Comparison of ENCODE assay signal across 17 cellular contexts in the genomic region with DNA sequence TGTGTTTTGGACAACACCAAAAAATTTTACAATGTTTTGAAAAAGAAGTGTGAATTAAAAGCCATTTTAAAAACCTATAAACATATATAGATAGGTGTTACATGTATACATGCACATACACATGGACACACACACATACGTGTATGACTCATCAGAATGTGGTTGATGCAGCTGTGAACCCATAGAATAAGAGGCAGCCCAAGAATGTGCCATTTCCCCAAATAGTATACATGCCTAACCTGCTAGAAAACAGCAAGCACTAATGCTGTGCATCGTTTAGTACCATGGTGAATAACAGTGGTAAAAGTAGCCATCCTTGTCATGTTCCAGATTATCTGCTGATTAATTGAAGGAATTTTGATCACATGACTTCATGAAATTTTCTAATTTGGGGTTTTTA.
"Had no signal": no experiment of that assay in that cellular context is flagged by ENCODE, and none has a peak within 500 bp of the region (broad histone marks: within the 10 kb centered on the region; RNA-seq: fewer than 3 reads in every experiment).

No MANE protein-coding gene starts in this region.

- DNase-seq: activated CD4-positive, alpha-beta T cell treated with anti-CD3 and anti-CD28 coated beads for 1 hour; activated CD4-positive, alpha-beta T cell treated with anti-CD3 and anti-CD28 coated beads, Interleukin-2, amount 50 U/mL, for 4 hours; activated naive CD4-positive, alpha-beta T cell treated with Interleukin-2 at 50 U/mL for 16 hours; aorta; dermis blood vessel endothelial cell; effector memory CD8-positive, alpha-beta T cell; kidney; left lung; mucosa of descending colon; naive thymus-derived CD4-positive, alpha-beta T cell; ovary; right lobe of liver; T1000 had no signal

- H3K36me3 Mint-ChIP-seq: naive thymus-derived CD4-positive, alpha-beta T cell had no signal

- ATAC-seq: activated T-helper 17 cell treated with anti-CD3 and anti-CD28 coated beads, Interleukin-2, amount 50 U/mL, for 72 hours; effector memory CD8-positive, alpha-beta T cell; gastroesophageal sphincter; left lung; mucosa of descending colon; naive thymus-derived CD4-positive, alpha-beta T cell; right lobe of liver had no signal

- H3K9me3 Mint-ChIP-seq: activated T-helper 17 cell treated with anti-CD3 and anti-CD28 coated beads, Interleukin-2, amount 50 U/mL, for 72 hours; effector memory CD8-positive, alpha-beta T cell had no signal

- H3K4me3 Mint-ChIP-seq: activated T-helper 17 cell treated with anti-CD3 and anti-CD28 coated beads, Interleukin-2, amount 50 U/mL, for 72 hours; effector memory CD8-positive, alpha-beta T cell; naive thymus-derived CD4-positive, alpha-beta T cell had no signal

- H3K4me3 ChIP-seq: gastroesophageal sphincter, left lung, mucosa of descending colon, ovary, right lobe of liver, thoracic aorta had no signal

- H3K4me1 ChIP-seq: gastroesophageal sphincter, left lung, right lobe of liver had no signal

- H3K4me1 Mint-ChIP-seq: activated T-helper 17 cell treated with anti-CD3 and anti-CD28 coated beads, Interleukin-2, amount 50 U/mL, for 72 hours; naive thymus-derived CD4-positive, alpha-beta T cell had no signal

- H3K9me3 ChIP-seq: gastroesophageal sphincter, left lung, mucosa of descending colon, ovary, right lobe of liver, thoracic aorta had no signal

- H3K36me3 ChIP-seq: gastroesophageal sphincter, left lung, ovary, right lobe of liver, thoracic aorta had no signal

- H3K27me3 Mint-ChIP-seq: activated T-helper 17 cell treated with anti-CD3 and anti-CD28 coated beads, Interleukin-2, amount 50 U/mL, for 72 hours; effector memory CD8-positive, alpha-beta T cell; naive thymus-derived CD4-positive, alpha-beta T cell had no signal

- H3K27ac ChIP-seq: gastroesophageal sphincter, left lung, ovary, right lobe of liver, thoracic aorta, VCaP had no signal

- H3K27me3 ChIP-seq: gastroesophageal sphincter, left lung, ovary, right lobe of liver had no signal

- H3K27ac Mint-ChIP-seq: activated T-helper 17 cell treated with anti-CD3 and anti-CD28 coated beads, Interleukin-2, amount 50 U/mL, for 72 hours; effector memory CD8-positive, alpha-beta T cell; naive thymus-derived CD4-positive, alpha-beta T cell had no signal
